ENCODE assay signal across 9 cellular contexts in the genomic region with DNA sequence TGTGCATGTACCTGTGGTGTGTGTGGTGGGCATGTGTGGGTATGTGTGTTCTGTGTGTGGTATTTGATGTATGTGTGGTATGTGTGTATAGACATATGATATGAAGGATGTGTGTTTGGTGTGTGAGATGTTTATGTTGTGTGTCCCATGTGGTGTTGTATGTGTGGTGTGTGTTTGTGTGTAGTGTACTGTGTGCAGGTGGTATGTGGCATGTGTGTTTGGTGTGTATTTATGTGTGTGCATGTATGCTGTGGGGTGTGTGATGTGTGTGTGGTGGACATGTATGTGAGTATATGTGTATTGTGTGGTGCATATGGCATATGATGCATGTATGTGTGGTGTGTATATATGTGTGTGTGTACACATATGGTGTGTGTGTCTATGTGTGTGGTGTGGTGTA.
"Had no signal": no experiment of that assay in that cellular context is flagged by ENCODE, and none has a peak within 500 bp of the region (broad histone marks: within the 10 kb centered on the region; RNA-seq: fewer than 3 reads in every experiment).

No MANE protein-coding gene starts in this region.

- H3K9me3 ChIP-seq: HAP-1 had no signal

- H3K27me3 Mint-ChIP-seq: IgD-negative memory B cell had no signal

- H3K4me3 ChIP-seq: GM23338, HAP-1 had no signal

- H3K36me3 ChIP-seq: HAP-1 had no signal

- ATAC-seq: GM23338, HCT116 had no signal

- H3K4me1 Mint-ChIP-seq: GM23338, IgD-negative memory B cell had no signal

- H3K4me2 ChIP-seq: GM23338, KMS-11 had no signal

- DNase-seq: H7, HFFc6, KBM-7 had no signal

- H3K4me3 Mint-ChIP-seq: GM23338, HFFc6, IgD-negative memory B cell had no signal

- H3K36me3 Mint-ChIP-seq: IgD-negative memory B cell had no signal

- H3K27ac Mint-ChIP-seq: GM23338, HFFc6, IgD-negative memory B cell had no signal

- H3K27ac ChIP-seq: HL-60, KMS-11 had no signal

- H2AFZ ChIP-seq: GM23338 had no signal

- H3K4me1 ChIP-seq: HAP-1 had no signal

- H3K9ac ChIP-seq: KMS-11 had no signal
